8 cellular contexts compared by ENCODE assay signal in the genomic region with DNA sequence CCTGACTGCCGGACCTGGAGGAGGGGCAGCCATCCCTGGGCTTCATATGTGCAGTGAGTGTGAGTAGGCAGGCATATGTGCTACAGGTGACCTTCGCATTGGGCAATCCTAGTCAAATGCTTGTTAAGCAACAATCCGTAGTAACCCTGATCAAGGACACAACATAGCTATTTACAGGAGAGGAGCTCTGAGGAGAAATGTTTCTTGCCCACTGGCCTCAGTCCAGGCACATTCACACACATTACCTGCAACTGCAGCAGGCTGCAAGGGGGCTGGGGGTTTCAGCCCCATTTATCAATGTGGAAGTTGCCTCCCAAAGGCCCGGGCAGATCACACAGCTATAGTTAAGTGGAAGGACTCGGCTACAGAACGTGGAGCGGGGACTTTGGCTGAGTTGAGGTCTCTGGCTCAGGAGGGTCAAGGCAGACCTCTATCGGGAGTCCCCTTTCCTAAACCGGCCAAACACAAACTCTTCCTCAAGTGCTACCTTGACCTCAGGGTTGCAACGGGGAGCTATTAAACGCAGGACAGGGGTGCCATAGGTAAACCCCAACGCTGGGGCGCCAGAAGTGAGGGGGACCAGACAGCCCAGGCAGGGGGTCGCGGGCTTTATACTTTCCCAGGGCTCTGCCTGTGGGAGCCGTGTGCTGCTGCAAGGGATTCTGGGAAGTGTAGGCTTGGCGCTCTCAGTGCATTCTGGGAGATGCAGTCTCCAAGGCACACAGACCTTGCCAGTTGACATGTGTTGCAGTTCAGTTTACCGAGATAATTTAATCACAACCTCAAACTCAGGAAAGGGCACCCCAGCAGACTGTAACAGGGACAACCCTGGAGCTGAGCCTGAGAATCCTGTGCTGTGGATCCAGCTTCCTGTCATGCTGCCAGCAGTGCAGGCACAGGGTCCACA. TPM values are rescaled to one million over a fixed set of nuclear protein-coding genes. Genes with fewer than 3 reads are reported as not detected.
DNase-seq lines count a peak whose midpoint lies in the region; ATAC-seq and TF ChIP-seq lines count a peak whose summit lies in the region.

No MANE protein-coding gene starts in this region.

- peaks cover 0 to 9% of the 10 kb centered on the region in 2 experiments; a peak in 1 of 4 replicates for H3K4me1 ChIP-seq in HCT116 (ENCODE audit: control insufficient read depth in 1 of 2, insufficient read depth in 2 of 2, low read length in 2 of 2)
- H3K4me1 ChIP-seq in OCI-LY3 (ENCODE audit: low read length): peaks cover 8% of the 10 kb centered on the region; the same call in 1 of the 2 replicates
- H3K4me1 ChIP-seq in adipocyte (ENCODE audit: control insufficient read depth, insufficient read depth, low read length): peaks cover 16% of the 10 kb centered on the region

- CTCF ChIA-PET in HCT116 (lab: Charles Lee): interaction anchor here (1.0 to 1.6 kb wide), 4 partner anchors 96 to 207 kb away, joined by 3 to 5 read pairs (median 4); no protein-coding TSS in a partner anchor

- intact Hi-C loops in HCT116 (cut with micrococcal nuclease) (loop anchor here (5.0 kb wide), 1 partner anchor 121 kb away; the partner anchor contains the start of gene CAD), left ventricle myocardium superior (cut with micrococcal nuclease) (loop anchor here (10.0 kb wide), 2 partner anchors 89 to 189 kb away; partner anchors contain the start of gene TRIM54), posterior vena cava (cut with DNase I) (loop anchor here in 1 of 2 donors (5.0 kb wide), 1 partner anchor 106 kb away; no protein-coding TSS in a partner anchor)

- H3K27ac ChIP-seq in HCT116 (ENCODE audit: low read depth, low read length) (no peak overlapping the region), OCI-LY3 (ENCODE audit: low read length) (no peak overlapping the region)

- H3K36me3 ChIP-seq in HCT116 (ENCODE audit: control insufficient read depth in 1 of 2, insufficient read depth in 2 of 2, low read length in 2 of 2): no peaks in the 10 kb centered on the region
- H3K36me3 ChIP-seq in OCI-LY3 (replicated peaks; ENCODE audit: low read depth, low read length): no peaks in the 10 kb centered on the region
- H3K36me3 ChIP-seq in adipocyte (ENCODE audit: control insufficient read depth, insufficient read depth, low read length, severe bottlenecking): no peaks in the 10 kb centered on the region

- peak overlapping the region; percentile 20; the same call in 1 of the 2 replicates for H3K9ac ChIP-seq in HCT116 (ENCODE audit: low read length)
- peak overlapping the region; percentile 62 for H3K9ac ChIP-seq in OCI-LY3 (ENCODE audit: low read length)
- peak overlapping the region; percentile 68 for H3K9ac ChIP-seq in adipocyte (ENCODE audit: low read length)

- BruUV-seq in HCT116 (replicated peaks; lab: Mats Ljungman, UMichigan): no TSS peak

- H2AFZ ChIP-seq in HCT116 (ENCODE audit: low read depth, low read length, poor library complexity, severe bottlenecking) (peak overlapping the region; percentile 67), OCI-LY3 (ENCODE audit: low read depth, low read length) (peak overlapping the region; percentile 82)

- RAD21 ChIA-PET in HCT116 (lab: Charles Lee; ENCODE audit: low non-redundant PET in 1 of 2, low total read pairs in 2 of 2, uncharacterized antibody in 2 of 2, unreplicated experiment in 2 of 2): no interaction called here

- peak; percentile 25 for TF ChIP-seq POLR2A in HCT116 (IDR thresholded peaks at IDR 0.05; ENCODE audit: borderline replicate concordance, extremely low read depth, insufficient read depth, insufficient read length)

- TF ChIP-seq CTCF in HCT116 (IDR thresholded peaks at IDR 0.05 in 2 of 3, conservative IDR thresholded peaks at IDR 0.05 in 1 of 3; ENCODE audit: borderline replicate concordance in 1 of 3, insufficient read depth in 1 of 3, low read depth in 2 of 3, low read length in 2 of 3) (no peak), OCI-LY3 (IDR thresholded peaks at IDR 0.05; ENCODE audit: low read depth, low read length) (no peak)

- POLR2A ChIA-PET in HCT116 (lab: Charles Lee): no interaction called here

- no peak for TF ChIP-seq RAD21 in HCT116 (IDR thresholded peaks at IDR 0.05; ENCODE audit: low read depth)

- ATAC-seq in HCT116 (peak; percentile 88), left ventricle myocardium superior (peak; percentile 87), HG02973 (IDR thresholded peaks at IDR 0.05; ENCODE audit: unreplicated experiment) (no peak), HG03280 (IDR thresholded peaks at IDR 0.05; ENCODE audit: unreplicated experiment) (no peak)

- H3K4me2 ChIP-seq in HCT116 (ENCODE audit: low read length): peak overlapping the region; percentile 62
- peak overlapping the region; percentile 96 for H3K4me2 ChIP-seq in OCI-LY3 (ENCODE audit: low read length)

- H3K9me2 ChIP-seq in HCT116 (ENCODE audit: insufficient read depth): no peaks in the 10 kb centered on the region

- H3K27me3 ChIP-seq in HCT116 (ENCODE audit: insufficient read depth, low read length) (no peaks in the 10 kb centered on the region), OCI-LY3 (ENCODE audit: low read depth, low read length) (no peaks in the 10 kb centered on the region), adipocyte (replicated peaks; ENCODE audit: control insufficient read depth, insufficient read depth, low read length) (no peaks in the 10 kb centered on the region)

- H3K9me3 ChIP-seq in HCT116 (ENCODE audit: control insufficient read depth in 1 of 2, insufficient read depth in 1 of 2, low read depth in 1 of 2, low read length in 2 of 2): no peaks in the 10 kb centered on the region
- no peaks in the 10 kb centered on the region for H3K9me3 ChIP-seq in OCI-LY3 (ENCODE audit: insufficient read depth, low read length)
- no peaks in the 10 kb centered on the region for H3K9me3 ChIP-seq in adipocyte (ENCODE audit: control insufficient read depth, low read length)

- H4K20me1 ChIP-seq in HCT116 (ENCODE audit: insufficient read depth): no peaks in the 10 kb centered on the region
- H4K20me1 ChIP-seq in OCI-LY3 (ENCODE audit: insufficient read depth, low read length): no peaks in the 10 kb centered on the region

- H3K79me2 ChIP-seq in HCT116 (ENCODE audit: insufficient read depth, low read length) (no peaks in the 10 kb centered on the region), OCI-LY3 (ENCODE audit: low read length) (no peaks in the 10 kb centered on the region)

- no peak overlapping the region for H3K4me3 ChIP-seq in HCT116 (replicated peaks in 1 of 2; ENCODE audit: low read depth in 1 of 2, low read length in 2 of 2)
- H3K4me3 ChIP-seq in OCI-LY3 (ENCODE audit: low read length): peak overlapping the region; percentile 76
- H3K4me3 ChIP-seq in adipocyte (ENCODE audit: low read length): peak overlapping the region; percentile 68

- DNase-seq in COR-L47 (lab: John Stamatoyannopoulos, UW) (peak; percentile 39), HCT116 (ENCODE audit: low read depth, low spot score) (no peak), adipocyte (ENCODE audit: low read depth) (peak; percentile 77), left ventricle myocardium superior (peak; percentile 70), posterior vena cava (ENCODE audit: low spot score) (peak; percentile 80)

TF ChIP-seq in HCT116, 20 proteins besides CTCF, POLR2A, EP300 and RAD21:
- TF ChIP-seq POLR2AphosphoS5 (IDR thresholded peaks at IDR 0.05; ENCODE audit: low read depth, low read length) (0 out of 2 replicates have a peak, but pooled peaks have one; percentile 22), SP1 (IDR thresholded peaks at IDR 0.05; ENCODE audit: low read depth) (no peak)

RNA-seq across cellular contexts. Expression of gene KHK, which starts 9.4 kb away (rescaled TPM):
- 6.7 TPM for total RNA-seq in HCT116 (2021; ENCODE audit: unreplicated experiment)
- polyA plus RNA-seq in HCT116 (2012): 4.4 and 4.8 TPM in 2 replicates
- total RNA-seq in left ventricle myocardium superior: 4.0 TPM
- total RNA-seq in posterior vena cava: 1 to 10 TPM; 5.7 to 7.8 TPM

RNA-seq across cellular contexts. Expression of gene EMILIN1, which starts 17.6 kb away (rescaled TPM):
- total RNA-seq in HCT116 (2021; ENCODE audit: unreplicated experiment): 0.59 TPM
- 0.20 and 0.21 TPM in 2 replicates for polyA plus RNA-seq in HCT116 (2012)
- 15.7 TPM for total RNA-seq in left ventricle myocardium superior
- total RNA-seq in posterior vena cava: 100 to 1,000 TPM; 178 to 323 TPM

RNA-seq across cellular contexts. Expression of gene CGREF1, which starts 22.9 kb away (rescaled TPM):
- total RNA-seq in HCT116 (2021; ENCODE audit: unreplicated experiment): 4.0 TPM
- 4.2 and 5.4 TPM in 2 replicates for polyA plus RNA-seq in HCT116 (2012)
- 0.87 TPM for total RNA-seq in left ventricle myocardium superior
- 10 to 100 TPM; 25.8 to 27.8 TPM for total RNA-seq in posterior vena cava

RNA-seq across cellular contexts. Expression of gene OST4, which starts 24.5 kb away (rescaled TPM):
- total RNA-seq in HCT116 (2021; ENCODE audit: unreplicated experiment): 187 TPM
- 262 and 288 TPM in 2 replicates for polyA plus RNA-seq in HCT116 (2012)
- 374 TPM for total RNA-seq in left ventricle myocardium superior
- total RNA-seq in posterior vena cava: 100 to 1,000 TPM; 222 to 314 TPM

RNA-seq across cellular contexts. Expression of gene ABHD1, which starts 27.6 kb away (rescaled TPM):
- not detected for total RNA-seq in HCT116 (2021; ENCODE audit: unreplicated experiment)
- 0.13 and 0.15 TPM in 2 replicates for polyA plus RNA-seq in HCT116 (2012)
- total RNA-seq in left ventricle myocardium superior: 2.0 TPM
- under 1 TPM; 0.37 to 0.48 TPM for total RNA-seq in posterior vena cava

Comparison
In these comparisons a context has a peak if more than half of its experiments do, and no peak if none do; other contexts are left out.
1. ATAC-seq: peak in HCT116 (single experiment) and left ventricle myocardium superior (single experiment); none in HG02973 (single experiment) and HG03280 (single experiment).
2. H3K4me3 ChIP-seq: peak in OCI-LY3 (single experiment) and adipocyte (single experiment); none in HCT116 (0 of 2).
3. RNA of gene EMILIN1, which starts 17.6 kb away (total RNA-seq): 178 to 323 TPM in posterior vena cava; 15.7 TPM in left ventricle myocardium superior (single experiment) and 0.59 TPM in HCT116 (single experiment); every median in the first group is over 10 times any median in the second.
4. Peak in every context shown above with its lines, with median percentiles within 50 percentile points of each other: H3K9ac ChIP-seq.